ENCODE assay signal across 9 cellular contexts in the genomic region with DNA sequence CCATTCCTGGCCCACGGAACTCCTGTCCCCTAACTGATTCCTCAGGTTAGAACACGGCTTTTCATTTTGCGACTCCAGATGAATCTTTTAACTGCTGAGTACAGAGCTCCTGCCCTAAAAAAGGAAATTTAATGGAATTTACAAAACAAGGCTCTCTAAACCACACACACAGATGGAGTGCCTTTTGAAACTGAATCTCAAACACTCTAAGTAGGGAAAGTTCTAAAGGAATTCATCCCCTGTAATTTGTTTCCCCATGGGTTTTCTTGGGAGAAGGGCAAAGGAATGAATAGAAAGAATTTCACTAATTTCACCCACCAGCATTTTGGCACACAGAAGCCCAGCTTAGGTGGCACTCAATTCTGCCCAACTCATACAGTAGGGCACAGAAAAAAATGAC.
A peak's percentile ranks its signal among the peaks of the same experiment; 100 is the strongest.
DNase-seq lines count a peak whose midpoint lies in the region; ATAC-seq and TF ChIP-seq lines count a peak whose summit lies in the region.
"Had no signal": no experiment of that assay in that cellular context is flagged by ENCODE, and none has a peak within 500 bp of the region (broad histone marks: within the 10 kb centered on the region; RNA-seq: fewer than 3 reads in every experiment).

No MANE protein-coding gene starts in this region.

- H3K36me3 Mint-ChIP-seq in CD8-positive, alpha-beta memory T cell: peaks cover 16 to 69% (median 31%) of the 10 kb centered on the region in 3 donors
- H3K36me3 Mint-ChIP-seq in natural killer cell treated with Interleukin-12 subunit alpha and Interleukin-12 subunit beta and Interleukin-15 and Interleukin-18, amount 100 ng/mL, for 72 hours: peaks cover 5% of the 10 kb centered on the region

- ATAC-seq in psoas muscle: peak in 1 of 4 donors; percentile 6
- ATAC-seq in GM21786 (IDR thresholded peaks at IDR 0.05; ENCODE audit: unreplicated experiment): no peak
- ATAC-seq in natural killer cell treated with Interleukin-12 subunit alpha and Interleukin-12 subunit beta and Interleukin-15 and Interleukin-18, amount 100 ng/mL, for 72 hours: no peak

- TF ChIP-seq POLR2A in esophagus squamous epithelium (IDR thresholded peaks at IDR 0.05): no peak

- H3K9me3 ChIP-seq in CD8-positive, alpha-beta memory T cell (ENCODE audit: low read length): no peaks in the 10 kb centered on the region
- H3K9me3 ChIP-seq in SK-N-MC (ENCODE audit: low read depth, low read length) (no peaks in the 10 kb centered on the region), esophagus squamous epithelium (no peaks in the 10 kb centered on the region), psoas muscle (no peaks in the 10 kb centered on the region)

- H3K4me3 Mint-ChIP-seq in CD8-positive, alpha-beta memory T cell: peak overlapping the region in 5 of 7 donors; percentile 15 to 59 (median 41)
- H3K4me3 Mint-ChIP-seq in natural killer cell treated with Interleukin-12 subunit alpha and Interleukin-12 subunit beta and Interleukin-15 and Interleukin-18, amount 100 ng/mL, for 72 hours: no peak overlapping the region

- no peaks in the 10 kb centered on the region for H3K27me3 ChIP-seq in CD8-positive, alpha-beta memory T cell (ENCODE audit: insufficient read depth, low read length, poor library complexity, severe bottlenecking)
- H3K27me3 ChIP-seq in esophagus squamous epithelium (no peaks in the 10 kb centered on the region), psoas muscle (ENCODE audit: insufficient read depth in 3 of 3, low read length in 2 of 3) (no peaks in the 10 kb centered on the region)

- no peak overlapping the region for H3K27ac ChIP-seq in CD8-positive, alpha-beta memory T cell (ENCODE audit: low read depth, low read length)
- peak overlapping the region; percentile 85 for H3K27ac ChIP-seq in SK-N-MC
- peak overlapping the region; percentile 47 to 85 (median 77) for H3K27ac ChIP-seq in esophagus squamous epithelium
- H3K27ac ChIP-seq in psoas muscle: peak overlapping the region; percentile 80

- DNase-seq in CD8-positive, alpha-beta memory T cell: no peak
- DNase-seq in SK-N-MC (ENCODE audit: low read depth, low spot score) (no peak), esophagus squamous epithelium (lab: John Stamatoyannopoulos, UW) (no peak), psoas muscle (no peak), anterior cingulate cortex (lab: John Stamatoyannopoulos, UW) (no peak), HuH-7 (ENCODE audit: low spot score) (no peak)
- DNase-seq in natural killer cell treated with Interleukin-12 subunit alpha and Interleukin-12 subunit beta and Interleukin-15 and Interleukin-18, amount 100 ng/mL, for 72 hours (ENCODE audit: low spot score): no peak
- DNase-seq: NK-92 treated with Interleukin-12 subunit alpha and Interleukin-12 subunit beta, amount 100 ng/mL, for 24 hours had no signal

- H3K4me3 ChIP-seq in CD8-positive, alpha-beta memory T cell (ENCODE audit: low read length): no peak overlapping the region
- H3K4me3 ChIP-seq in SK-N-MC (peak overlapping the region; percentile 37), esophagus squamous epithelium (no peak overlapping the region), psoas muscle (no peak overlapping the region)

- H3K27ac Mint-ChIP-seq in CD8-positive, alpha-beta memory T cell: peak overlapping the region in 7 of 8 donors; percentile 53 to 88 (median 78)
- H3K27ac Mint-ChIP-seq in natural killer cell treated with Interleukin-12 subunit alpha and Interleukin-12 subunit beta and Interleukin-15 and Interleukin-18, amount 100 ng/mL, for 72 hours: no peak overlapping the region

- POLR2A ChIA-PET in CD8-positive, alpha-beta memory T cell (lab: Charles Lee): interaction anchor here (0.9 to 1.2 kb wide), 2 partner anchors 10 to 16 kb away, joined by 3 to 5 read pairs; no protein-coding TSS in a partner anchor

- H3K9me3 Mint-ChIP-seq in CD8-positive, alpha-beta memory T cell: no peaks in the 10 kb centered on the region
- no peaks in the 10 kb centered on the region for H3K9me3 Mint-ChIP-seq in natural killer cell treated with Interleukin-12 subunit alpha and Interleukin-12 subunit beta and Interleukin-15 and Interleukin-18, amount 100 ng/mL, for 72 hours

- H3K9ac ChIP-seq in SK-N-MC (ENCODE audit: insufficient read length): peak overlapping the region; percentile 1

- 57 to 62% methylated on average over 3 of the region's 3 CpGs for WGBS in esophagus squamous epithelium, 2 donors
- WGBS in psoas muscle, 3 donors: 23 to 46% (median 34%) methylated on average over 3 of the region's 3 CpGs

- H3K36me3 ChIP-seq in CD8-positive, alpha-beta memory T cell (ENCODE audit: insufficient read depth, low read length): peaks cover 15% of the 10 kb centered on the region
- H3K36me3 ChIP-seq in SK-N-MC (ENCODE audit: insufficient read depth, low read length) (no peaks in the 10 kb centered on the region; the same call in 1 of the 2 replicates), esophagus squamous epithelium (peaks cover 5 to 66% (median 7%) of the 10 kb centered on the region in 3 donors), psoas muscle (ENCODE audit: insufficient read depth in 1 of 2, low read depth in 1 of 2) (peaks cover 0 to 9% of the 10 kb centered on the region in 2 donors)

- H3K4me1 Mint-ChIP-seq in CD8-positive, alpha-beta memory T cell: peaks cover 45 to 76% (median 73%) of the 10 kb centered on the region in 3 donors
- peaks cover under 1 to 3% of the 10 kb centered on the region in 2 donors for H3K4me1 Mint-ChIP-seq in natural killer cell treated with Interleukin-12 subunit alpha and Interleukin-12 subunit beta and Interleukin-15 and Interleukin-18, amount 100 ng/mL, for 72 hours (ENCODE audit: low read depth in 2 of 2)

- intact Hi-C loops in esophagus squamous epithelium (cut with DNase I): no loop called here
- intact Hi-C loops in psoas muscle (cut with DNase I): loop anchor here (2.0 to 10.0 kb wide), 3 partner anchors 53 to 116 kb away; partner anchors contain the start of gene SERINC5 (in 2 of the 2)

- H3K27me3 Mint-ChIP-seq in CD8-positive, alpha-beta memory T cell: peaks cover 0 to 1% of the 10 kb centered on the region in 2 donors
- H3K27me3 Mint-ChIP-seq in natural killer cell treated with Interleukin-12 subunit alpha and Interleukin-12 subunit beta and Interleukin-15 and Interleukin-18, amount 100 ng/mL, for 72 hours: no peaks in the 10 kb centered on the region

- peaks cover 66% of the 10 kb centered on the region for H3K4me1 ChIP-seq in CD8-positive, alpha-beta memory T cell (ENCODE audit: insufficient read depth, low read length)
- H3K4me1 ChIP-seq in esophagus squamous epithelium: peaks cover 0 to 22% (median 0%) of the 10 kb centered on the region in 3 donors
- H3K4me1 ChIP-seq in psoas muscle: peaks cover 24% of the 10 kb centered on the region

- no peak for TF ChIP-seq CTCF in esophagus squamous epithelium (IDR thresholded peaks at IDR 0.05)
- no peak for TF ChIP-seq CTCF in psoas muscle (IDR thresholded peaks at IDR 0.05)

- CTCF ChIA-PET in CD8-positive, alpha-beta memory T cell (lab: Charles Lee): interaction anchor here (1.2 kb wide), 1 partner anchor 12 kb away, joined by 3 read pairs; no protein-coding TSS in a partner anchor

Comparison
In these comparisons a context has a peak if more than half of its experiments do, and no peak if none do; other contexts are left out.
1. H3K27ac Mint-ChIP-seq: peak in CD8-positive, alpha-beta memory T cell (7 of 8); none in natural killer cell treated with Interleukin-12 subunit alpha and Interleukin-12 subunit beta and Interleukin-15 and Interleukin-18, amount 100 ng/mL, for 72 hours (0 of 2).